In genomic region chrX:41692162-41692749, GRCh38 we compare ENCODE assay signal across 15 cellular contexts. TPM values are rescaled to one million over a fixed set of nuclear protein-coding genes. Genes with fewer than 3 reads are reported as not detected.
DNase-seq lines count a peak whose midpoint lies in the region; ATAC-seq and TF ChIP-seq lines count a peak whose summit lies in the region.
"Had no signal": no experiment of that assay in that cellular context is flagged by ENCODE, and none has a peak within 500 bp of the region (broad histone marks: within the 10 kb centered on the region; RNA-seq: fewer than 3 reads in every experiment).

No MANE protein-coding gene starts in this region.

- ATAC-seq in right cardiac atrium (peak; percentile 57 to 67), gastroesophageal sphincter (no peak)
- ATAC-seq: activated T-cell treated with anti-CD3 and anti-CD28 coated beads, Interleukin-2, amount 50 U/mL, for 4 hours had no signal

- H3K27me3 ChIP-seq in right cardiac atrium (ENCODE audit: control insufficient read depth, insufficient read depth) (no peaks in the 10 kb centered on the region), gastroesophageal sphincter (no peaks in the 10 kb centered on the region)

- POLR2A ChIA-PET in AG04449 (lab: Yijun Ruan, JAX), result no interaction called here

- H3K4me3 ChIP-seq in AG04449 (ENCODE audit: low read depth, low read length) (no peak overlapping the region), right cardiac atrium (ENCODE audit: low read length) (no peak overlapping the region), gastroesophageal sphincter (peak overlapping the region in 1 of 2 donors; percentile 6)

- TF ChIP-seq POLR2A in gastroesophageal sphincter (IDR thresholded peaks at IDR 0.05), result no peak

- H3K36me3 ChIP-seq in gastroesophageal sphincter, result no peaks in the 10 kb centered on the region

- intact Hi-C loops in right cardiac atrium (cut with DNase I), result no loop called here

- DNase-seq in AG04449 (ENCODE audit: low read depth, low spot score) (peak; percentile 63), EH (ENCODE audit: low read depth) (peak; percentile 64), right cardiac atrium (no peak), GM13977 (ENCODE audit: low spot score) (no peak), GOT3 (lab: John Stamatoyannopoulos, UW) (no peak), SIG-M5 (lab: John Stamatoyannopoulos, UW) (no peak)
- DNase-seq: activated CD4-positive, CD25-positive, alpha-beta regulatory T cell; activated T-cell treated with anti-CD3 and anti-CD28 coated beads, Interleukin-2, amount 50 U/mL, for 4 hours; midbrain; NCI-H187 treated with DMSO at 0.1 percent for 48 hours had no signal

- CTCF ChIA-PET in AG04449 (lab: Yijun Ruan, JAX), result interaction anchor here (0.8 kb wide), 1 partner anchor 19 kb away, joined by 3 read pairs; no protein-coding TSS in a partner anchor

- TF ChIP-seq EP300 in gastroesophageal sphincter (IDR thresholded peaks at IDR 0.05), result no peak

- H3K4me1 ChIP-seq in right cardiac atrium (ENCODE audit: control insufficient read depth, insufficient read depth, low read length) (no peaks in the 10 kb centered on the region), gastroesophageal sphincter (no peaks in the 10 kb centered on the region)

- TF ChIP-seq CTCF in AG04449 (IDR thresholded peaks at IDR 0.05; ENCODE audit: insufficient read depth, low read length, missing control alignments), result no peak
- no peak for TF ChIP-seq CTCF in GM13977 (IDR thresholded peaks at IDR 0.05; ENCODE audit: extremely low read depth, insufficient read depth, missing control alignments)
- TF ChIP-seq CTCF in gastroesophageal sphincter (IDR thresholded peaks at IDR 0.05), result no peak

- H3K9me3 ChIP-seq in right cardiac atrium (ENCODE audit: control insufficient read depth, low read length) (no peaks in the 10 kb centered on the region), gastroesophageal sphincter (no peaks in the 10 kb centered on the region)

- WGBS in right cardiac atrium, result 36% methylated on average over 1 of the region's 1 CpG
- 50% methylated on average over 1 of the region's 1 CpG; no CpG with 5 or more reads in 1 of the 2 donors for WGBS in gastroesophageal sphincter (ENCODE audit: low coverage in 1 of 2), 2 donors

- H3K27ac ChIP-seq in angular gyrus (ENCODE audit: low read depth, low read length), result peak overlapping the region; percentile 19
- H3K27ac ChIP-seq in right cardiac atrium (ENCODE audit: low read length), result no peak overlapping the region
- no peak overlapping the region for H3K27ac ChIP-seq in gastroesophageal sphincter
- H3K27ac ChIP-seq: C4-2B had no signal

- in situ Hi-C loops in GM13977 (cut with MboI; ENCODE audit: low pct_unique_long_range_greater_than_20kb, low sequenced_read_pairs, unreplicated experiment), result no loop called here

RNA-seq across cellular contexts. Expression of gene GPR34, which starts 3.5 kb away (rescaled TPM):
- total RNA-seq in right cardiac atrium (10 to 100 TPM in 2 of 4 donors, 1 to 10 TPM in 2; 5.9 to 10.2 (median 9.2) TPM), gastroesophageal sphincter (10 to 100 TPM in 2 of 4 donors, 1 to 10 TPM in 2; 3.3 to 17.0 (median 7.1) TPM)
- polyA plus RNA-seq in right cardiac atrium, result 1.5 TPM
- total RNA-seq: bronchial epithelial cell, progenitor cell of endocrine pancreas had no signal

RNA-seq across cellular contexts. Expression of gene GPR82, which starts 31.7 kb away (rescaled TPM):
- total RNA-seq in right cardiac atrium (under 1 TPM in 3 of 4 donors, not detected in 1; 0.14 to 0.53 (median 0.49) TPM), gastroesophageal sphincter (under 1 TPM in 2 of 4 donors, not detected in 2; 0.47 to 0.67 TPM)
- 0.02 TPM for polyA plus RNA-seq in right cardiac atrium
- total RNA-seq: bronchial epithelial cell, progenitor cell of endocrine pancreas had no signal

Comparison
In these comparisons a context has a peak if more than half of its experiments do, and no peak if none do; other contexts are left out.
1. DNase-seq: peak in AG04449 (single experiment) and EH (single experiment); none in right cardiac atrium (0 of 3), GM13977 (single experiment), GOT3 (single experiment) and SIG-M5 (single experiment).